15 cellular contexts compared by ENCODE assay signal in genomic region chr4:26400140-26400539, GRCh38.
DNase-seq lines count a peak whose midpoint lies in the region; ATAC-seq and TF ChIP-seq lines count a peak whose summit lies in the region.
"Had no signal": no experiment of that assay in that cellular context is flagged by ENCODE, and none has a peak within 500 bp of the region (broad histone marks: within the 10 kb centered on the region; RNA-seq: fewer than 3 reads in every experiment).

No MANE protein-coding gene starts in this region.

- TF ChIP-seq RAD21 in SK-N-SH (IDR thresholded peaks at IDR 0.05; ENCODE audit: low read length): peak; percentile 56

- H3K4me1 Mint-ChIP-seq in chondrocyte (ENCODE audit: low read depth) (peaks cover 7% of the 10 kb centered on the region), WTC11 (peaks cover 74% of the 10 kb centered on the region)

- no peak for ATAC-seq in SK-N-SH treated with all-trans-retinoic acid at 6 μM for 48 hours
- no peak for ATAC-seq in WTC11
- ATAC-seq in HG03378 (IDR thresholded peaks at IDR 0.05; ENCODE audit: unreplicated experiment): no peak
- ATAC-seq: K562 had no signal

- H4K20me1 ChIP-seq in SK-N-SH (ENCODE audit: insufficient read depth): no peaks in the 10 kb centered on the region
- 0 out of 2 replicates have a peak, but pooled peaks cover 4% of the 10 kb centered on the region for H4K20me1 ChIP-seq in OCI-LY7 (ENCODE audit: insufficient read depth, low read length)

- intact Hi-C loops in OCI-LY7 (cut with micrococcal nuclease; ENCODE audit: unreplicated experiment): no loop called here

- H3K9me3 ChIP-seq in SK-N-SH (no peaks in the 10 kb centered on the region), OCI-LY7 (ENCODE audit: low read length) (no peaks in the 10 kb centered on the region)

- no peaks in the 10 kb centered on the region for H3K9me3 Mint-ChIP-seq in chondrocyte (ENCODE audit: low read depth)
- H3K9me3 Mint-ChIP-seq in WTC11: peaks cover 16% of the 10 kb centered on the region

- H3K4me2 ChIP-seq in SK-N-SH (no peak overlapping the region), OCI-LY7 (ENCODE audit: low read length) (no peak overlapping the region)

- H3K36me3 Mint-ChIP-seq in chondrocyte (ENCODE audit: low read depth) (peaks cover 5% of the 10 kb centered on the region), WTC11 (peaks cover 39% of the 10 kb centered on the region)

- BruUV-seq in OCI-LY7 (replicated peaks; lab: Mats Ljungman, UMichigan): no TSS peak

- H3K36me3 ChIP-seq in SK-N-SH (replicated peaks in 1 of 2; ENCODE audit: control insufficient read depth in 1 of 2, insufficient read depth in 2 of 2, low read length in 1 of 2) (no peaks in the 10 kb centered on the region), OCI-LY7 (ENCODE audit: insufficient read depth, low read length) (peaks cover 9% of the 10 kb centered on the region; the same call in 1 of the 2 replicates)

- H3F3A ChIP-seq in SK-N-SH (replicated peaks; ENCODE audit: insufficient read depth): no peaks in the 10 kb centered on the region

- TF ChIP-seq EP300 in SK-N-SH (IDR thresholded peaks at IDR 0.05; ENCODE audit: borderline replicate concordance in 1 of 2, low read depth in 1 of 2, low read length in 1 of 2): no peak

- H3K4me3 ChIP-seq in SK-N-SH (ENCODE audit: low read depth in 2 of 2, low read length in 1 of 2) (no peak overlapping the region), OCI-LY7 (ENCODE audit: low read depth, low read length, poor library complexity, severe bottlenecking) (no peak overlapping the region)
- H3K4me3 ChIP-seq: K562 had no signal

- H2AFZ ChIP-seq in SK-N-SH (ENCODE audit: low read depth): no peak overlapping the region
- H2AFZ ChIP-seq in OCI-LY7 (ENCODE audit: low read length): no peak overlapping the region

- POLR2A ChIA-PET in SK-N-SH (lab: Yijun Ruan, JAX) (no interaction called here), OCI-LY7 (lab: Charles Lee) (interaction anchor here (0.7 to 2.1 kb wide), 2 partner anchors 8 to 585 kb away, joined by 3 to 13 read pairs; no protein-coding TSS in a partner anchor), WTC11 (lab: Charles Lee) (no interaction called here)

- H3K9ac ChIP-seq in SK-N-SH: no peak overlapping the region

- H3K9me2 ChIP-seq in SK-N-SH: no peaks in the 10 kb centered on the region
- no peaks in the 10 kb centered on the region for H3K9me2 ChIP-seq in OCI-LY7 (ENCODE audit: insufficient read depth, low read length)

- 100% methylated on average over 1 of the region's 1 CpG for WGBS in SK-N-SH (ENCODE audit: low lambda C conversion rate)

- no peaks in the 10 kb centered on the region for H3K27me3 ChIP-seq in SK-N-SH (ENCODE audit: insufficient read depth)

- TF ChIP-seq CTCF in SK-N-SH (IDR thresholded peaks at IDR 0.05): peak; percentile 25; the same call in 1 of the 2 replicates
- 0 out of 2 replicates have a peak, but pooled peaks have one; percentile 35 for TF ChIP-seq CTCF in OCI-LY7 (conservative IDR thresholded peaks at IDR 0.05; ENCODE audit: low read length)
- TF ChIP-seq CTCF in chondrocyte (IDR thresholded peaks at IDR 0.05): peak; percentile 48
- no peak for TF ChIP-seq CTCF in WTC11 (IDR thresholded peaks at IDR 0.05)

- H3K4me1 ChIP-seq in SK-N-SH (ENCODE audit: control insufficient read depth in 1 of 2, insufficient read depth in 2 of 2, low read depth in 1 of 2, low read length in 1 of 2) (no peaks in the 10 kb centered on the region), OCI-LY7 (ENCODE audit: insufficient read depth, low read length, poor library complexity, severe bottlenecking) (peaks cover 25% of the 10 kb centered on the region)

- H3K27me3 Mint-ChIP-seq in chondrocyte (ENCODE audit: low read depth) (no peaks in the 10 kb centered on the region), WTC11 (ENCODE audit: low read depth) (no peaks in the 10 kb centered on the region)

- DNase-seq in SK-N-SH (no peak), OCI-LY7 (ENCODE audit: low spot score) (no peak), chondrocyte (ENCODE audit: low spot score) (no peak), RKO (ENCODE audit: low spot score) (no peak), WTC11 (ENCODE audit: low spot score) (no peak), NCI-H2196 treated with DMSO at 0.1 percent for 48 hours (lab: John Stamatoyannopoulos, UW; ENCODE audit: unreplicated experiment) (no peak)
- DNase-seq: AML-193, H7, NCI-H1092, NCI-H1694 treated with DMSO at 0.1 percent for 48 hours, OCI-M1, T-helper 1 cell had no signal

- H3K79me2 ChIP-seq in SK-N-SH (ENCODE audit: insufficient read depth): no peaks in the 10 kb centered on the region
- H3K79me2 ChIP-seq in OCI-LY7 (ENCODE audit: insufficient read depth, low read depth, low read length): no peaks in the 10 kb centered on the region

- no peak overlapping the region for H3K27ac ChIP-seq in SK-N-SH (ENCODE audit: low read depth in 2 of 2, low read length in 1 of 2)
- no peak overlapping the region for H3K27ac ChIP-seq in OCI-LY7 (ENCODE audit: low read depth, low read length, poor library complexity, severe bottlenecking)

- CTCF ChIA-PET in SK-N-SH (lab: Yijun Ruan, JAX): interaction anchor here (0.9 to 2.5 kb wide), 6 partner anchors 11 to 323 kb away, joined by 3 to 25 read pairs (median 4); no protein-coding TSS in a partner anchor
- CTCF ChIA-PET in OCI-LY7 (lab: Charles Lee; ENCODE audit: unreplicated experiment): no interaction called here
- CTCF ChIA-PET in WTC11 (lab: Charles Lee): interaction anchor here (0.8 to 0.9 kb wide), 2 partner anchors 11 to 75 kb away, joined by 3 to 4 read pairs; no protein-coding TSS in a partner anchor

- H3K4me3 Mint-ChIP-seq in chondrocyte (ENCODE audit: unreplicated experiment): no peak overlapping the region
- no peak overlapping the region for H3K4me3 Mint-ChIP-seq in WTC11

- H3K27ac Mint-ChIP-seq in chondrocyte (ENCODE audit: unreplicated experiment): no peak overlapping the region
- no peak overlapping the region for H3K27ac Mint-ChIP-seq in WTC11

TF ChIP-seq in SK-N-SH, 30 proteins besides CTCF, POLR2A, EP300 and RAD21 (continues in another document):
- TF ChIP-seq TAF1 (IDR thresholded peaks at IDR 0.05; ENCODE audit: borderline replicate concordance, low read depth, low read length) (no peak), RXRA (IDR thresholded peaks at IDR 0.05; ENCODE audit: borderline replicate concordance, low read depth) (no peak), GATA2 (CRISPR knock-in tag; IDR thresholded peaks at IDR 0.05) (no peak), FOSL2 (IDR thresholded peaks at IDR 0.05; ENCODE audit: borderline replicate concordance, low read depth) (no peak), MXI1 (IDR thresholded peaks at IDR 0.05; ENCODE audit: low read depth, low read length) (no peak), TCF12 (IDR thresholded peaks at IDR 0.05) (no peak)

TF ChIP-seq in SK-N-SH treated with all-trans-retinoic acid at 6 μM for 48 hours, 23 proteins besides CTCF, POLR2A, EP300 and RAD21 (continues in another document):
- TF ChIP-seq OSR1 (CRISPR knock-in tag; IDR thresholded peaks at IDR 0.05) (no peak), ZNF565 (CRISPR knock-in tag; conservative IDR thresholded peaks at IDR 0.05; ENCODE audit: low read depth) (no peak)
- TF ChIP-seq, protein P1, sequence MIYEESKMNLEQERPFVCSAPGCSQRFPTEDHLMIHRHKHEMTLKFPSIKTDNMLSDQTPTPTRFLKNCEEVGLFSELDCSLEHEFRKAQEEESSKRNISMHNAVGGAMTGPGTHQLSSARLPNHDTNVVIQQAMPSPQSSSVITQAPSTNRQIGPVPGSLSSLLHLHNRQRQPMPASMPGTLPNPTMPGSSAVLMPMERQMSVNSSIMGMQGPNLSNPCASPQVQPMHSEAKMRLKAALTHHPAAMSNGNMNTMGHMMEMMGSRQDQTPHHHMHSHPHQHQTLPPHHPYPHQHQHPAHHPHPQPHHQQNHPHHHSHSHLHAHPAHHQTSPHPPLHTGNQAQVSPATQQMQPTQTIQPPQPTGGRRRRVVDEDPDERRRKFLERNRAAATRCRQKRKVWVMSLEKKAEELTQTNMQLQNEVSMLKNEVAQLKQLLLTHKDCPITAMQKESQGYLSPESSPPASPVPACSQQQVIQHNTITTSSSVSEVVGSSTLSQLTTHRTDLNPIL (CRISPR knock-in tag; IDR thresholded peaks at IDR 0.05; ENCODE audit: low read depth): no peak

TF ChIP-seq in WTC11, 78 proteins besides CTCF, POLR2A, EP300 and RAD21 (continues in another document):
- TF ChIP-seq, protein P2, sequence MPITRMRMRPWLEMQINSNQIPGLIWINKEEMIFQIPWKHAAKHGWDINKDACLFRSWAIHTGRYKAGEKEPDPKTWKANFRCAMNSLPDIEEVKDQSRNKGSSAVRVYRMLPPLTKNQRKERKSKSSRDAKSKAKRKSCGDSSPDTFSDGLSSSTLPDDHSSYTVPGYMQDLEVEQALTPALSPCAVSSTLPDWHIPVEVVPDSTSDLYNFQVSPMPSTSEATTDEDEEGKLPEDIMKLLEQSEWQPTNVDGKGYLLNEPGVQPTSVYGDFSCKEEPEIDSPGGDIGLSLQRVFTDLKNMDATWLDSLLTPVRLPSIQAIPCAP (CRISPR knock-in tag; IDR thresholded peaks at IDR 0.05): no peak
- TF ChIP-seq MYBL2 (CRISPR knock-in tag; IDR thresholded peaks at IDR 0.05): no peak
- TF ChIP-seq CBFB (CRISPR knock-in tag; IDR thresholded peaks at IDR 0.05; ENCODE audit: low read depth): no peak
- TF ChIP-seq, protein P3, sequence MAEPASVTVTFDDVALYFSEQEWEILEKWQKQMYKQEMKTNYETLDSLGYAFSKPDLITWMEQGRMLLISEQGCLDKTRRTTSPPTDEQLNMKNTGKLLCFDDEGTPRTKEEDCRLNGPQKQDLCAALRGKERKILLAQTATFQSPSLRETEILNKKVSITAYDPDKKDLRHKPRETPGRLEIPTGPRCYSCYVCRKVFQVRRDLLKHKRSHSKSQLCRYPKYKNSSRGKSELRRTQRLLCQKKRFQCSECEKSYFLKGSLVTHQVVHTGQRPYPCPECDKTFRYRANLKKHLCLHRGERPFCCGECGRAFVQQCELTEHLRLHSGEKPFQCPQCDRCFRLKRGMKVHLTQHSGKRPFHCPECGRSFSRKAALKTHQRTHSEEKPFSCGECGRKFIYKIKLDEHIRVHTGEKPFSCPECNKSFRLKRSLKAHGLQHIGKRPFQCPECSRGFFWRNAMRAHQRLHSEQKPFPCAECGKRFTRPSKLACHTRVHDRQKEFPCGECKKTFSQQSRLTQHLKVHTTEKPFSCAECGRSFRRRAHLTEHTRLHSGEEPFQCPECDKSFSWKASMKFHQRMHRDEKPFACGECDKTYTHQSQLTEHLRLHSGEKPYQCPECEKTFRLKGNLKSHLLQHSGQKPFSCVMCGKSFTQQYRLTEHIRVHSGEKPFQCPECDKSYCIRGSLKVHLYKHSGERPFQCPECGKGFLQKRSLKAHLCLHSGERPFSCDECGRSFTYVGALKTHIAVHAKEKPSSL (CRISPR knock-in tag; conservative IDR thresholded peaks at IDR 0.05): no peak
- no peak for TF ChIP-seq NFYB (CRISPR knock-in tag; conservative IDR thresholded peaks at IDR 0.05; ENCODE audit: low read depth)
- no peak for TF ChIP-seq NFE2L1 (CRISPR knock-in tag; IDR thresholded peaks at IDR 0.05)
- TF ChIP-seq ZNF263 (CRISPR knock-in tag; IDR thresholded peaks at IDR 0.05; ENCODE audit: low read depth): no peak
- TF ChIP-seq OVOL2 (CRISPR knock-in tag; IDR thresholded peaks at IDR 0.05; ENCODE audit: borderline replicate concordance): no peak

Comparison
In these comparisons a context has a peak if more than half of its experiments do, and no peak if none do; other contexts are left out.
1. Of the 6 proteins assayed by ChIP-seq in both WTC11 and SK-N-SH: peak only in WTC11: none; only in SK-N-SH: CTCF; in both: none; in neither: 5.